In the genomic region with DNA sequence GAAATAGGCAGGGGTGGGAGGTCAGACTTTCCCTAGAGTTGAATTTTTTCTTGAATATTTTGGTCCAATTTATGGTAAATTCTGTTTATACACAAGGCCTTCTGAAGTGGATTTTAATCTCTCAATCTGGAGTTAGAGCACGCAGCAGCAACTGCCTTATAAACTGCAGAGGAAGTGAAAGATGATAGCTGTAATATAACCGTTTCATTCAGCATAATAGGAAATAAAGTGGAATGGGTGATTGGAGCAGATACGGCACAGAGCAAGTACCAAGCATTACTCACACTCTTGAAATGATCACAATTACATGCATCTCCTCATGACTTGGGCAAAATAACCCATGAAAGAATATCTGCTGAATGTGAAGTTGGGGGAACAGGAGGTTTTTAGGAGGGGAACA, we compare ENCODE assay signal across 21 cellular contexts.
DNase-seq lines count a peak whose midpoint lies in the region; ATAC-seq, FAIRE-seq and TF ChIP-seq lines count a peak whose summit lies in the region.
"Had no signal": no experiment of that assay in that cellular context is flagged by ENCODE, and none has a peak within 500 bp of the region (broad histone marks: within the 10 kb centered on the region; RNA-seq: fewer than 3 reads in every experiment).

No MANE protein-coding gene starts in this region.

- no peaks in the 10 kb centered on the region for H3K79me2 ChIP-seq in endothelial cell of umbilical vein (ENCODE audit: control insufficient read depth, insufficient read depth, low read length)

- TF ChIP-seq CTCF in endothelial cell of umbilical vein (IDR thresholded peaks at IDR 0.05; ENCODE audit: extremely low read depth in 1 of 2, insufficient read depth in 1 of 2, low read depth in 1 of 2, low read length in 2 of 2) (no peak), right atrium auricular region (IDR thresholded peaks at IDR 0.05) (no peak)

- DNase-seq in NCI-H1436 (lab: John Stamatoyannopoulos, UW) (peak; percentile 23), NCI-H1436 treated with DMSO at 0.1 percent for 48 hours (lab: John Stamatoyannopoulos, UW) (no peak), NCI-H226 (peak; percentile 15), endothelial cell of umbilical vein (ENCODE audit: low read depth, low spot score) (peak; percentile 7), stromal cell of bone marrow (ENCODE audit: low read depth) (peak; percentile 36), right atrium auricular region (ENCODE audit: low spot score) (no peak)
- no peak for DNase-seq in activated CD4-positive, alpha-beta T cell treated with anti-CD3 and anti-CD28 coated beads for 1 hour
- DNase-seq in activated naive CD8-positive, alpha-beta T cell treated with anti-CD3 and anti-CD28 coated beads, Interleukin-2, amount 50 U/mL, for 24 hours = no peak
- DNase-seq: activated CD4-positive, alpha-beta T cell treated with anti-CD3 and anti-CD28 coated beads, Interleukin-2, amount 50 U/mL, for 1 hour; adrenal gland; caudate nucleus; CD8-positive, alpha-beta memory T cell; immature natural killer cell; mesenchymal stem cell; NCI-H1048; SJCRH30; stimulated activated CD4-positive, alpha-beta T cell treated with anti-CD3 and anti-CD28 coated beads, Interleukin-4, amount 100 ng/mL, for 24 hours; T1000 had no signal

- BruUV-seq in endothelial cell of umbilical vein (replicated peaks; lab: Mats Ljungman, UMichigan) = no TSS peak

- FAIRE-seq in endothelial cell of umbilical vein (lab: Jason Lieb, UNC) = no peak
- FAIRE-seq: GM12892 had no signal

- H3K27me3 Mint-ChIP-seq in activated naive CD8-positive, alpha-beta T cell treated with anti-CD3 and anti-CD28 coated beads, Interleukin-2, amount 50 U/mL, for 24 hours = no peaks in the 10 kb centered on the region

- no peaks in the 10 kb centered on the region for H3K36me3 Mint-ChIP-seq in activated naive CD8-positive, alpha-beta T cell treated with anti-CD3 and anti-CD28 coated beads, Interleukin-2, amount 50 U/mL, for 24 hours (ENCODE audit: low read depth)
- H3K36me3 Mint-ChIP-seq: CD8-positive, alpha-beta memory T cell; immature natural killer cell had no signal

- TF ChIP-seq POLR2A in endothelial cell of umbilical vein (IDR thresholded peaks at IDR 0.05; ENCODE audit: low read depth, low read length) = no peak

- no peaks in the 10 kb centered on the region for H3K27me3 ChIP-seq in endothelial cell of umbilical vein (ENCODE audit: control insufficient read depth in 2 of 2, insufficient read depth in 2 of 2, low read length in 2 of 2)
- no peaks in the 10 kb centered on the region for H3K27me3 ChIP-seq in right atrium auricular region
- H3K27me3 ChIP-seq: SJCRH30 had no signal

- H3K9me3 ChIP-seq in endothelial cell of umbilical vein (replicated peaks; ENCODE audit: control insufficient read depth, insufficient read depth, low read length) (no peaks in the 10 kb centered on the region), right atrium auricular region (peaks cover 0 to 9% of the 10 kb centered on the region in 2 donors)
- H3K9me3 ChIP-seq: adrenal gland, SJCRH30 had no signal

- ATAC-seq in activated naive CD8-positive, alpha-beta T cell treated with anti-CD3 and anti-CD28 coated beads, Interleukin-2, amount 50 U/mL, for 24 hours = no peak
- ATAC-seq: sciatic nerve had no signal

- H2AFZ ChIP-seq in endothelial cell of umbilical vein (ENCODE audit: low read depth, low read length) = no peak overlapping the region

- H3K4me3 Mint-ChIP-seq in activated naive CD8-positive, alpha-beta T cell treated with anti-CD3 and anti-CD28 coated beads, Interleukin-2, amount 50 U/mL, for 24 hours = no peak overlapping the region
- H3K4me3 Mint-ChIP-seq: CD8-positive, alpha-beta memory T cell; immature natural killer cell had no signal

- H3K9ac ChIP-seq in endothelial cell of umbilical vein (replicated peaks; ENCODE audit: extremely low read depth, insufficient read depth, low read length) = no peak overlapping the region

- CTCF ChIA-PET in endothelial cell of umbilical vein (lab: Charles Lee) = no interaction called here

- POLR2A ChIA-PET in endothelial cell of umbilical vein (lab: Charles Lee) = no interaction called here

- no peak overlapping the region for H3K4me2 ChIP-seq in endothelial cell of umbilical vein (ENCODE audit: insufficient read depth, low read length)

- H3K27ac Mint-ChIP-seq in activated naive CD8-positive, alpha-beta T cell treated with anti-CD3 and anti-CD28 coated beads, Interleukin-2, amount 50 U/mL, for 24 hours = no peak overlapping the region
- H3K27ac Mint-ChIP-seq: CD8-positive, alpha-beta memory T cell; immature natural killer cell had no signal

- H3K9me1 ChIP-seq in endothelial cell of umbilical vein (replicated peaks; ENCODE audit: control insufficient read depth, extremely low read depth, insufficient read depth, low read length) = no peaks in the 10 kb centered on the region

- H3K4me1 ChIP-seq in endothelial cell of umbilical vein (ENCODE audit: control insufficient read depth, extremely low read depth, insufficient read depth, low read length) (no peaks in the 10 kb centered on the region), right atrium auricular region (no peaks in the 10 kb centered on the region)
- H3K4me1 ChIP-seq: adrenal gland had no signal

- H3K36me3 ChIP-seq in endothelial cell of umbilical vein (ENCODE audit: control insufficient read depth in 2 of 2, extremely low read depth in 1 of 2, insufficient read depth in 2 of 2, low read length in 2 of 2) = no peaks in the 10 kb centered on the region
- H3K36me3 ChIP-seq in right atrium auricular region = no peaks in the 10 kb centered on the region
- H3K36me3 ChIP-seq: adrenal gland, SJCRH30 had no signal

- no peaks in the 10 kb centered on the region for H4K20me1 ChIP-seq in endothelial cell of umbilical vein (replicated peaks; ENCODE audit: control insufficient read depth, extremely low read depth, insufficient read depth, low read length)

- H3K4me3 ChIP-seq in endothelial cell of umbilical vein (replicated peaks in 1 of 3; ENCODE audit: insufficient read depth in 1 of 3, low read depth in 1 of 3, low read length in 3 of 3) (no peak overlapping the region), right atrium auricular region (no peak overlapping the region)
- H3K4me3 ChIP-seq: adrenal gland, SJCRH30 had no signal

- no peak overlapping the region for H3K27ac ChIP-seq in endothelial cell of umbilical vein (ENCODE audit: insufficient read depth, low read depth, low read length)
- H3K27ac ChIP-seq in right atrium auricular region = no peak overlapping the region
- H3K27ac ChIP-seq: 22Rv1, adrenal gland, SJCRH30 had no signal

- intact Hi-C loops in endothelial cell of umbilical vein (cut with micrococcal nuclease) = loop anchor here (10.0 kb wide), 1 partner anchor 57 kb away; no protein-coding TSS in a partner anchor

- dilution Hi-C loops in endothelial cell of umbilical vein (cut with MboI; ENCODE audit: extremely low pct_ligation_motif_present, low sequenced_read_pairs) = no loop called here

- no peaks in the 10 kb centered on the region for H3K9me3 Mint-ChIP-seq in activated naive CD8-positive, alpha-beta T cell treated with anti-CD3 and anti-CD28 coated beads, Interleukin-2, amount 50 U/mL, for 24 hours
- H3K9me3 Mint-ChIP-seq: immature natural killer cell had no signal

- H3K4me1 Mint-ChIP-seq in activated naive CD8-positive, alpha-beta T cell treated with anti-CD3 and anti-CD28 coated beads, Interleukin-2, amount 50 U/mL, for 24 hours = no peaks in the 10 kb centered on the region
- H3K4me1 Mint-ChIP-seq: CD8-positive, alpha-beta memory T cell had no signal

TF ChIP-seq in endothelial cell of umbilical vein, 7 proteins besides CTCF, POLR2A, EP300 and RAD21:
- TF ChIP-seq MYC (IDR thresholded peaks at IDR 0.05; ENCODE audit: low read depth, low read length) = no peak
- no peak for TF ChIP-seq GATA2 (IDR thresholded peaks at IDR 0.05; ENCODE audit: insufficient read depth, insufficient read length, low read depth, low read length)
- no peak for TF ChIP-seq FOS (IDR thresholded peaks at IDR 0.05; ENCODE audit: borderline replicate concordance, insufficient read depth, low read length)
- TF ChIP-seq, protein P1, sequence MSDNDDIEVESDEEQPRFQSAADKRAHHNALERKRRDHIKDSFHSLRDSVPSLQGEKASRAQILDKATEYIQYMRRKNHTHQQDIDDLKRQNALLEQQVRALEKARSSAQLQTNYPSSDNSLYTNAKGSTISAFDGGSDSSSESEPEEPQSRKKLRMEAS (IDR thresholded peaks at IDR 0.05; ENCODE audit: insufficient read depth, insufficient read length) = no peak
- no peak for TF ChIP-seq JUN (IDR thresholded peaks at IDR 0.05; ENCODE audit: borderline replicate concordance, insufficient read depth, insufficient read length, low read depth)
- no peak for TF ChIP-seq EZH2 (IDR thresholded peaks at IDR 0.05; ENCODE audit: borderline replicate concordance, low read depth, low read length, severe bottlenecking)
- TF ChIP-seq POLR2AphosphoS5 (IDR thresholded peaks at IDR 0.05; ENCODE audit: insufficient read depth, low read depth, low read length) = no peak

Comparison
In these comparisons a context has a peak if more than half of its experiments do, and no peak if none do; other contexts are left out.
1. DNase-seq: peak in NCI-H1436 (single experiment), NCI-H226 (single experiment), endothelial cell of umbilical vein (single experiment) and stromal cell of bone marrow (single experiment); none in NCI-H1436 treated with DMSO at 0.1 percent for 48 hours (single experiment), activated CD4-positive, alpha-beta T cell treated with anti-CD3 and anti-CD28 coated beads for 1 hour (single experiment), activated naive CD8-positive, alpha-beta T cell treated with anti-CD3 and anti-CD28 coated beads, Interleukin-2, amount 50 U/mL, for 24 hours (single experiment) and right atrium auricular region (single experiment).